ENCODE assay signal across 1 cellular context in the genomic region with DNA sequence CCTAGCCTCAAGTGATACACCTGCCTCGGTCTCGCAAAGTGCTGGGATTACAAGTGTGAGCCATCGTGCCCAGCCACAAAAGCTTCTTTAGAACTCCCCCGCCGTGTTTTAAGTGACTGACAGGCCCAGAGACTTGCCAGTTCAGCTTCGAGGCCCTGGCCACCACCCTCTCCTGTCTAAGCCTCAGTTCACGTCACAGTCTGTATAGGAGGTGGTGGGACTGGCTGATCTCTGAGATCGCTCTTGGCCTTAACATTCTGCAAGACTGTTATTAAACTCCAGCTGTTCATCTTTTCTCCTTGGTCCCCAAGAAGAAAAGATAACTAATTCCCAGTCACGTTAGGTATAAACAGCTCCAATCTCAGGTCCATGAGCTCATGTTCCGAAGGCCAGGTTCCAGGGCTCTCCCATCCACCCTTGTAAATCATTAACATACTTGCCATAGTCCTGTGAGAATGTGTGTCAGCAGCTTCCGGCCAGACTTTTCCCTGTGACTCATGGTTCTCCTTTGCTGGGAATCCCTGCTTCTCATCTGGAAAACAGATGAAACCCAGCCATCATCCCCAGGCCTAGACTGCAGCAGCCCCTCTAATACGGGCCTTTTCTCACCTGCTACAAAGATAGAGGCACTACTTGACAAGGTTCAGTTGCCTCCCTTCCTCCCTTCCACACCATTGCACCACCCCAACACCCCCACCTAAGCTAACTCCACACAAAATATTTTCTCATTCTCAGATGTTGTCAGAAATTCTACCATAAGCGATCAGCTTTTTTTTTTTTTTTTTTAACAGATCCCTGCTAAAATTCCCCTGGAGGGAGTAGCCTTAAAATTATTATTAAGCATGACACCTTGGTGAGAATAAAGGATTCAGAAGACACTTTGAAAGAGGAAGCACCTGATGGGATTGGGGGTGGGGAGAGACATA.
TF ChIP-seq lines count a peak whose summit lies in the region.

No MANE protein-coding gene starts in this region.

TF ChIP-seq in H1, 55 proteins besides CTCF, POLR2A, EP300 and RAD21 (continued from another document):
- no peak for TF ChIP-seq SIN3A (conservative IDR thresholded peaks at IDR 0.05 in 1 of 2, IDR thresholded peaks at IDR 0.05 in 1 of 2; ENCODE audit: low read depth in 1 of 2, low read length in 2 of 2)
- no peak for TF ChIP-seq TBP (IDR thresholded peaks at IDR 0.05; ENCODE audit: low read depth, low read length)
- no peak for TF ChIP-seq SP1 (IDR thresholded peaks at IDR 0.05; ENCODE audit: low read depth, low read length)
- no peak for TF ChIP-seq TAF1 (IDR thresholded peaks at IDR 0.05; ENCODE audit: low read depth, low read length)
- no peak for TF ChIP-seq CEBPB (IDR thresholded peaks at IDR 0.05; ENCODE audit: low read depth, low read length)
- TF ChIP-seq NANOG (IDR thresholded peaks at IDR 0.05; ENCODE audit: insufficient read depth, low read depth, low read length, poor library complexity, severe bottlenecking), result no peak
- TF ChIP-seq, protein P1, sequence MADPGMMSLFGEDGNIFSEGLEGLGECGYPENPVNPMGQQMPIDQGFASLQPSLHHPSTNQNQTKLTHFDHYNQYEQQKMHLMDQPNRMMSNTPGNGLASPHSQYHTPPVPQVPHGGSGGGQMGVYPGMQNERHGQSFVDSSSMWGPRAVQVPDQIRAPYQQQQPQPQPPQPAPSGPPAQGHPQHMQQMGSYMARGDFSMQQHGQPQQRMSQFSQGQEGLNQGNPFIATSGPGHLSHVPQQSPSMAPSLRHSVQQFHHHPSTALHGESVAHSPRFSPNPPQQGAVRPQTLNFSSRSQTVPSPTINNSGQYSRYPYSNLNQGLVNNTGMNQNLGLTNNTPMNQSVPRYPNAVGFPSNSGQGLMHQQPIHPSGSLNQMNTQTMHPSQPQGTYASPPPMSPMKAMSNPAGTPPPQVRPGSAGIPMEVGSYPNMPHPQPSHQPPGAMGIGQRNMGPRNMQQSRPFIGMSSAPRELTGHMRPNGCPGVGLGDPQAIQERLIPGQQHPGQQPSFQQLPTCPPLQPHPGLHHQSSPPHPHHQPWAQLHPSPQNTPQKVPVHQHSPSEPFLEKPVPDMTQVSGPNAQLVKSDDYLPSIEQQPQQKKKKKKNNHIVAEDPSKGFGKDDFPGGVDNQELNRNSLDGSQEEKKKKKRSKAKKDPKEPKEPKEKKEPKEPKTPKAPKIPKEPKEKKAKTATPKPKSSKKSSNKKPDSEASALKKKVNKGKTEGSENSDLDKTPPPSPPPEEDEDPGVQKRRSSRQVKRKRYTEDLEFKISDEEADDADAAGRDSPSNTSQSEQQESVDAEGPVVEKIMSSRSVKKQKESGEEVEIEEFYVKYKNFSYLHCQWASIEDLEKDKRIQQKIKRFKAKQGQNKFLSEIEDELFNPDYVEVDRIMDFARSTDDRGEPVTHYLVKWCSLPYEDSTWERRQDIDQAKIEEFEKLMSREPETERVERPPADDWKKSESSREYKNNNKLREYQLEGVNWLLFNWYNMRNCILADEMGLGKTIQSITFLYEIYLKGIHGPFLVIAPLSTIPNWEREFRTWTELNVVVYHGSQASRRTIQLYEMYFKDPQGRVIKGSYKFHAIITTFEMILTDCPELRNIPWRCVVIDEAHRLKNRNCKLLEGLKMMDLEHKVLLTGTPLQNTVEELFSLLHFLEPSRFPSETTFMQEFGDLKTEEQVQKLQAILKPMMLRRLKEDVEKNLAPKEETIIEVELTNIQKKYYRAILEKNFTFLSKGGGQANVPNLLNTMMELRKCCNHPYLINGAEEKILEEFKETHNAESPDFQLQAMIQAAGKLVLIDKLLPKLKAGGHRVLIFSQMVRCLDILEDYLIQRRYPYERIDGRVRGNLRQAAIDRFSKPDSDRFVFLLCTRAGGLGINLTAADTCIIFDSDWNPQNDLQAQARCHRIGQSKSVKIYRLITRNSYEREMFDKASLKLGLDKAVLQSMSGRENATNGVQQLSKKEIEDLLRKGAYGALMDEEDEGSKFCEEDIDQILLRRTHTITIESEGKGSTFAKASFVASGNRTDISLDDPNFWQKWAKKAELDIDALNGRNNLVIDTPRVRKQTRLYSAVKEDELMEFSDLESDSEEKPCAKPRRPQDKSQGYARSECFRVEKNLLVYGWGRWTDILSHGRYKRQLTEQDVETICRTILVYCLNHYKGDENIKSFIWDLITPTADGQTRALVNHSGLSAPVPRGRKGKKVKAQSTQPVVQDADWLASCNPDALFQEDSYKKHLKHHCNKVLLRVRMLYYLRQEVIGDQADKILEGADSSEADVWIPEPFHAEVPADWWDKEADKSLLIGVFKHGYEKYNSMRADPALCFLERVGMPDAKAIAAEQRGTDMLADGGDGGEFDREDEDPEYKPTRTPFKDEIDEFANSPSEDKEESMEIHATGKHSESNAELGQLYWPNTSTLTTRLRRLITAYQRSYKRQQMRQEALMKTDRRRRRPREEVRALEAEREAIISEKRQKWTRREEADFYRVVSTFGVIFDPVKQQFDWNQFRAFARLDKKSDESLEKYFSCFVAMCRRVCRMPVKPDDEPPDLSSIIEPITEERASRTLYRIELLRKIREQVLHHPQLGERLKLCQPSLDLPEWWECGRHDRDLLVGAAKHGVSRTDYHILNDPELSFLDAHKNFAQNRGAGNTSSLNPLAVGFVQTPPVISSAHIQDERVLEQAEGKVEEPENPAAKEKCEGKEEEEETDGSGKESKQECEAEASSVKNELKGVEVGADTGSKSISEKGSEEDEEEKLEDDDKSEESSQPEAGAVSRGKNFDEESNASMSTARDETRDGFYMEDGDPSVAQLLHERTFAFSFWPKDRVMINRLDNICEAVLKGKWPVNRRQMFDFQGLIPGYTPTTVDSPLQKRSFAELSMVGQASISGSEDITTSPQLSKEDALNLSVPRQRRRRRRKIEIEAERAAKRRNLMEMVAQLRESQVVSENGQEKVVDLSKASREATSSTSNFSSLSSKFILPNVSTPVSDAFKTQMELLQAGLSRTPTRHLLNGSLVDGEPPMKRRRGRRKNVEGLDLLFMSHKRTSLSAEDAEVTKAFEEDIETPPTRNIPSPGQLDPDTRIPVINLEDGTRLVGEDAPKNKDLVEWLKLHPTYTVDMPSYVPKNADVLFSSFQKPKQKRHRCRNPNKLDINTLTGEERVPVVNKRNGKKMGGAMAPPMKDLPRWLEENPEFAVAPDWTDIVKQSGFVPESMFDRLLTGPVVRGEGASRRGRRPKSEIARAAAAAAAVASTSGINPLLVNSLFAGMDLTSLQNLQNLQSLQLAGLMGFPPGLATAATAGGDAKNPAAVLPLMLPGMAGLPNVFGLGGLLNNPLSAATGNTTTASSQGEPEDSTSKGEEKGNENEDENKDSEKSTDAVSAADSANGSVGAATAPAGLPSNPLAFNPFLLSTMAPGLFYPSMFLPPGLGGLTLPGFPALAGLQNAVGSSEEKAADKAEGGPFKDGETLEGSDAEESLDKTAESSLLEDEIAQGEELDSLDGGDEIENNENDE (IDR thresholded peaks at IDR 0.05; ENCODE audit: insufficient replicate concordance, low read length), result no peak
